2 cellular contexts compared by ENCODE assay signal in genomic region chr11:60872952-60873524, GRCh38.
TF ChIP-seq lines count a peak whose summit lies in the region.

No MANE protein-coding gene starts in this region.

TF ChIP-seq in GM23338, 12 proteins besides CTCF, POLR2A, EP300 and RAD21 (continued from another document):
- TF ChIP-seq ZNF462 (CRISPR knock-in tag; IDR thresholded peaks at IDR 0.05) (no peak), ZNF114 (CRISPR knock-in tag; IDR thresholded peaks at IDR 0.05) (no peak), STAT1 (IDR thresholded peaks at IDR 0.05; ENCODE audit: unreplicated experiment) (no peak), REST (IDR thresholded peaks at IDR 0.05; ENCODE audit: unreplicated experiment) (no peak), ZNF331 (CRISPR knock-in tag; IDR thresholded peaks at IDR 0.05; ENCODE audit: low read depth) (no peak), ETS1 (IDR thresholded peaks at IDR 0.05) (no peak), POLR2AphosphoS5 (IDR thresholded peaks at IDR 0.05; ENCODE audit: low read depth) (no peak), CREB1 (CRISPR knock-in tag; IDR thresholded peaks at IDR 0.05; ENCODE audit: low read depth) (no peak), JUNB (IDR thresholded peaks at IDR 0.05; ENCODE audit: unreplicated experiment) (no peak)

TF ChIP-seq in WTC11, 78 proteins besides CTCF, POLR2A, EP300 and RAD21 (continued from another document):
- no peak for TF ChIP-seq CREB1 (CRISPR knock-in tag; IDR thresholded peaks at IDR 0.05)
- no peak for TF ChIP-seq CDX4 (CRISPR knock-in tag; IDR thresholded peaks at IDR 0.05; ENCODE audit: borderline replicate concordance)
- TF ChIP-seq CBFB (CRISPR knock-in tag; IDR thresholded peaks at IDR 0.05; ENCODE audit: low read depth): no peak
- TF ChIP-seq USF2 (CRISPR knock-in tag; IDR thresholded peaks at IDR 0.05): no peak
- TF ChIP-seq FOXP1 (CRISPR knock-in tag; IDR thresholded peaks at IDR 0.05; ENCODE audit: borderline replicate concordance): no peak
- TF ChIP-seq PREB (CRISPR knock-in tag; IDR thresholded peaks at IDR 0.05; ENCODE audit: borderline replicate concordance): no peak
- no peak for TF ChIP-seq AFF4 (CRISPR knock-in tag; IDR thresholded peaks at IDR 0.05; ENCODE audit: borderline replicate concordance)
- TF ChIP-seq ZNF317 (CRISPR knock-in tag; IDR thresholded peaks at IDR 0.05; ENCODE audit: borderline replicate concordance, low read depth): no peak
- no peak for TF ChIP-seq TEAD4 (CRISPR knock-in tag; IDR thresholded peaks at IDR 0.05)
- no peak for TF ChIP-seq GRHL2 (CRISPR knock-in tag; IDR thresholded peaks at IDR 0.05; ENCODE audit: insufficient replicate concordance, severe bottlenecking)
- TF ChIP-seq ZMAT4 (CRISPR knock-in tag; IDR thresholded peaks at IDR 0.05): no peak
- TF ChIP-seq TP53 (CRISPR knock-in tag; IDR thresholded peaks at IDR 0.05): no peak
- TF ChIP-seq ZNF416 (CRISPR knock-in tag; IDR thresholded peaks at IDR 0.05): no peak
- TF ChIP-seq FOXJ3 (CRISPR knock-in tag; IDR thresholded peaks at IDR 0.05; ENCODE audit: borderline replicate concordance): no peak
- TF ChIP-seq E2F5 (CRISPR knock-in tag; IDR thresholded peaks at IDR 0.05): no peak
- TF ChIP-seq MLX (CRISPR knock-in tag; IDR thresholded peaks at IDR 0.05): no peak
